ENCODE assay signal across 22 cellular contexts in genomic region chr12:131245564-131246355, GRCh38.
DNase-seq lines count a peak whose midpoint lies in the region; ATAC-seq, FAIRE-seq and TF ChIP-seq lines count a peak whose summit lies in the region.
"Had no signal": no experiment of that assay in that cellular context is flagged by ENCODE, and none has a peak within 500 bp of the region (broad histone marks: within the 10 kb centered on the region; RNA-seq: fewer than 3 reads in every experiment).

No MANE protein-coding gene starts in this region.

- BruUV-seq in GM12878 (replicated peaks; lab: Mats Ljungman, UMichigan): no TSS peak
- no TSS peak for BruUV-seq in HepG2 (replicated peaks; lab: Mats Ljungman, UMichigan)

- SMC1A ChIA-PET in GM12878 (lab: Charles Lee; ENCODE audit: uncharacterized antibody, unreplicated experiment): no interaction called here

- H3K9me3 ChIP-seq in A549 (peaks cover 19% of the 10 kb centered on the region), GM12878 (replicated peaks; ENCODE audit: control insufficient read depth, insufficient read depth, low read length) (peaks cover 5% of the 10 kb centered on the region; the same call in 2 of the 3 replicates), HepG2 (ENCODE audit: low read length) (no peaks in the 10 kb centered on the region), spleen (peaks cover 0 to 10% (median 0%) of the 10 kb centered on the region in 8 donors)

- POLR2A ChIA-PET in A549 (lab: Yijun Ruan, JAX) (no interaction called here), GM12878 (lab: Charles Lee) (no interaction called here), HepG2 (lab: Yijun Ruan, JAX) (no interaction called here)

- no peaks in the 10 kb centered on the region; a peak in 1 of 4 replicates for H3K27me3 ChIP-seq in GM12878 (replicated peaks in 1 of 2; ENCODE audit: control insufficient read depth in 2 of 2, insufficient read depth in 2 of 2, low read length in 1 of 2)
- H3K27me3 ChIP-seq in HepG2 (ENCODE audit: control insufficient read depth in 1 of 2, insufficient read depth in 2 of 2, low read length in 2 of 2): peaks cover 1 to 14% of the 10 kb centered on the region in 2 experiments; a peak in 3 of 5 replicates
- H3K27me3 ChIP-seq in spleen (replicated peaks in 1 of 7): peaks cover 0 to 21% (median 0%) of the 10 kb centered on the region in 7 donors
- H3K27me3 ChIP-seq: BLaER1 treated with 17β-estradiol and CSF1 and Interleukin-3, amounts not matched to agents 10 nM and 100 nM had no signal

- H3K4me1 ChIP-seq in A549: peaks cover 28% of the 10 kb centered on the region
- no peaks in the 10 kb centered on the region for H3K4me1 ChIP-seq in GM12878 (ENCODE audit: control insufficient read depth, insufficient read depth, low read length)
- H3K4me1 ChIP-seq in HepG2 (ENCODE audit: insufficient read depth, low read length): no peaks in the 10 kb centered on the region
- H3K4me1 ChIP-seq in spleen: no peaks in the 10 kb centered on the region

- H3K4me2 ChIP-seq in A549 (no peak overlapping the region), GM12878 (ENCODE audit: control insufficient read depth, insufficient read depth) (no peak overlapping the region), HepG2 (ENCODE audit: low read depth, low read length) (no peak overlapping the region)
- H3K4me2 ChIP-seq: BLaER1 treated with 17β-estradiol and CSF1 and Interleukin-3, amounts not matched to agents 10 nM and 100 nM had no signal

- peak overlapping the region; percentile 31 to 66; a peak in 4 of 6 replicates for H3K27ac ChIP-seq in A549
- H3K27ac ChIP-seq in GM12878 (ENCODE audit: control insufficient read depth, insufficient read depth): no peak overlapping the region
- no peak overlapping the region for H3K27ac ChIP-seq in HepG2 (ENCODE audit: extremely low read length, insufficient read depth, low read length)
- no peak overlapping the region for H3K27ac ChIP-seq in spleen
- H3K27ac ChIP-seq: 22Rv1; BLaER1 treated with 17β-estradiol and CSF1 and Interleukin-3, amounts not matched to agents 10 nM and 100 nM had no signal

- no peaks in the 10 kb centered on the region for H4K20me1 ChIP-seq in GM12878 (ENCODE audit: control insufficient read depth, insufficient read depth)
- H4K20me1 ChIP-seq in HepG2 (ENCODE audit: insufficient read depth, low read length): no peaks in the 10 kb centered on the region
- H4K20me1 ChIP-seq: BLaER1 treated with 17β-estradiol and CSF1 and Interleukin-3, amounts not matched to agents 10 nM and 100 nM had no signal

- DNase-seq in A549 (ENCODE audit: low read depth in 1 of 2, low spot score in 1 of 2): no peak
- DNase-seq in GM12878 (ENCODE audit: low read depth, low spot score): no peak
- DNase-seq in HepG2 (ENCODE audit: low spot score): no peak
- DNase-seq in spleen: peak; percentile 73
- DNase-seq in midbrain (lab: John Stamatoyannopoulos, UW): no peak
- DNase-seq: CD8-positive, alpha-beta T cell; DMS 273 treated with DMSO at 0.1 percent for 48 hours; DMS53; DND-41; EL; GOT3; H7; HFFc6; Kasumi-1; KG1 had no signal

- no peak for TF ChIP-seq POLR2A in A549 (IDR thresholded peaks at IDR 0.05; ENCODE audit: low read length)
- no peak for TF ChIP-seq POLR2A in GM12878 (IDR thresholded peaks at IDR 0.05; ENCODE audit: low read depth, low read length)
- no peak for TF ChIP-seq POLR2A in HepG2 (IDR thresholded peaks at IDR 0.05; ENCODE audit: insufficient read depth in 1 of 2, low read depth in 2 of 2, low read length in 2 of 2)
- no peak for TF ChIP-seq POLR2A in spleen (IDR thresholded peaks at IDR 0.05)

- ATAC-seq in A549 (no peak), GM12878 (no peak), HepG2 (no peak), GM18907 (IDR thresholded peaks at IDR 0.05; ENCODE audit: unreplicated experiment) (no peak), HG03571 (IDR thresholded peaks at IDR 0.05; ENCODE audit: unreplicated experiment) (no peak)
- ATAC-seq: CD8-positive, alpha-beta T cell; HCT116 had no signal

- RAD21 ChIA-PET in GM12878 (lab: Charles Lee; ENCODE audit: unreplicated experiment): no interaction called here

- H3K79me2 ChIP-seq in GM12878 (ENCODE audit: control insufficient read depth, insufficient read depth, low read length) (no peaks in the 10 kb centered on the region), HepG2 (ENCODE audit: insufficient read depth, low read length) (no peaks in the 10 kb centered on the region)

- TF ChIP-seq CTCF in A549 (IDR thresholded peaks at IDR 0.05): no peak
- TF ChIP-seq CTCF in GM12878 (IDR thresholded peaks at IDR 0.05 in 2 of 3, conservative IDR thresholded peaks at IDR 0.05 in 1 of 3; ENCODE audit: control insufficient read depth in 2 of 3, extremely low read depth in 1 of 3, insufficient read depth in 1 of 3, low read depth in 3 of 3, low read length in 3 of 3): no peak
- TF ChIP-seq CTCF in HepG2 (CRISPR knock-in tag; IDR thresholded peaks at IDR 0.05): no peak
- TF ChIP-seq CTCF in spleen (IDR thresholded peaks at IDR 0.05 in 8 of 11, conservative IDR thresholded peaks at IDR 0.05 in 3 of 11): no peak

- TF ChIP-seq EP300 in A549 (IDR thresholded peaks at IDR 0.05) (no peak), GM12878 (IDR thresholded peaks at IDR 0.05; ENCODE audit: borderline replicate concordance in 1 of 2, control insufficient read depth in 1 of 2, low read depth in 2 of 2, low read length in 2 of 2) (no peak), HepG2 (IDR thresholded peaks at IDR 0.05; ENCODE audit: low read depth in 2 of 2, low read length in 2 of 2) (no peak), HepG2 (CRISPR knock-in tag; IDR thresholded peaks at IDR 0.05; ENCODE audit: borderline replicate concordance) (no peak)

- no peak for TF ChIP-seq RAD21 in A549 (conservative IDR thresholded peaks at IDR 0.05 in 1 of 2, IDR thresholded peaks at IDR 0.05 in 1 of 2)
- no peak for TF ChIP-seq RAD21 in GM12878 (IDR thresholded peaks at IDR 0.05; ENCODE audit: insufficient read depth, low read depth, low read length)
- no peak for TF ChIP-seq RAD21 in HepG2 (CRISPR knock-in tag; IDR thresholded peaks at IDR 0.05)

- no peak overlapping the region for H3K4me3 ChIP-seq in A549
- H3K4me3 ChIP-seq in GM12878: no peak overlapping the region
- no peak overlapping the region for H3K4me3 ChIP-seq in HepG2 (replicated peaks in 1 of 3; ENCODE audit: insufficient read depth in 1 of 3, low read depth in 2 of 3, low read length in 3 of 3)
- H3K4me3 ChIP-seq in spleen: no peak overlapping the region
- H3K4me3 ChIP-seq: BLaER1 treated with 17β-estradiol and CSF1 and Interleukin-3, amounts not matched to agents 10 nM and 100 nM had no signal

- CTCF ChIA-PET in A549 (lab: Yijun Ruan, JAX) (no interaction called here), GM12878 (lab: Yijun Ruan, JAX) (no interaction called here), HepG2 (lab: Yijun Ruan, JAX; ENCODE audit: low intra/inter-chr PET ratio, low total read pairs) (no interaction called here)

- intact Hi-C loops in GM12878 (cut with micrococcal nuclease; ENCODE audit: unreplicated experiment): no loop called here
- intact Hi-C loops in HepG2 (cut with micrococcal nuclease; ENCODE audit: unreplicated experiment): no loop called here
- intact Hi-C loops in spleen (cut with DNase I; ENCODE audit: low total_unique reads): no loop called here

- no peak for FAIRE-seq in A549 (lab: Jason Lieb, UNC)
- FAIRE-seq in GM12878 (lab: Jason Lieb, UNC): no peak
- FAIRE-seq in HepG2 (lab: Jason Lieb, UNC): no peak
- FAIRE-seq: GM12891, GM18507 had no signal

- in situ Hi-C loops in GM12878 (cut with MboI): no loop called here
- in situ Hi-C loops in HepG2 (cut with HindIII; ENCODE audit: extremely low pct_ligation_motif_present, low pct_unique_long_range_greater_than_20kb): no loop called here

- H3K36me3 ChIP-seq in GM12878 (ENCODE audit: control insufficient read depth in 2 of 2, insufficient read depth in 2 of 2, low read length in 1 of 2): no peaks in the 10 kb centered on the region
- no peaks in the 10 kb centered on the region for H3K36me3 ChIP-seq in HepG2 (replicated peaks in 1 of 2; ENCODE audit: control insufficient read depth in 1 of 2, insufficient read depth in 2 of 2, low read length in 2 of 2)
- no peaks in the 10 kb centered on the region for H3K36me3 ChIP-seq in spleen

- 78% methylated on average over 10 of the region's 14 CpGs for WGBS in A549 (ENCODE audit: missing lambda C conversion rate)
- 39% methylated on average over 14 of the region's 14 CpGs for WGBS in GM12878 (ENCODE audit: insufficient coverage, insufficient replicate concordance, low lambda C conversion rate, missing lambda C conversion rate)
- 17% methylated on average over 4 of the region's 14 CpGs for WGBS in HepG2 (ENCODE audit: low lambda C conversion rate)
- 83 to 91% (median 86%) methylated on average over 13 to 14 of the region's 14 CpGs for WGBS in spleen, 5 donors

- H2AFZ ChIP-seq in GM12878 (ENCODE audit: control insufficient read depth, low read depth, low read length) (no peak overlapping the region), HepG2 (ENCODE audit: low read length) (no peak overlapping the region)

- no peak overlapping the region for H3K9ac ChIP-seq in GM12878 (ENCODE audit: control insufficient read depth, insufficient read depth, low read length)
- H3K9ac ChIP-seq in HepG2 (ENCODE audit: insufficient read depth, low read depth, low read length): no peak overlapping the region
- H3K9ac ChIP-seq: BLaER1 treated with 17β-estradiol and CSF1 and Interleukin-3, amounts not matched to agents 10 nM and 100 nM had no signal

TF ChIP-seq in A549, 52 proteins besides CTCF, POLR2A, EP300 and RAD21 (continues in another document):
- TF ChIP-seq NPAS2 (CRISPR knock-in tag; IDR thresholded peaks at IDR 0.05; ENCODE audit: borderline replicate concordance): no peak

TF ChIP-seq in GM12878, 131 proteins besides CTCF, POLR2A, EP300 and RAD21 (continues in another document):
- TF ChIP-seq TCF12 (IDR thresholded peaks at IDR 0.05; ENCODE audit: low read depth, low read length) (no peak), CREM (IDR thresholded peaks at IDR 0.05; ENCODE audit: low read depth) (no peak), RAD51 (IDR thresholded peaks at IDR 0.05) (peak; percentile 48; the same call in 1 of the 2 replicates), STAT3 (IDR thresholded peaks at IDR 0.05; ENCODE audit: low read depth, low read length) (no peak)

Comparison
In these comparisons a context has a peak if more than half of its experiments do, and no peak if none do; other contexts are left out.
1. H3K27ac ChIP-seq: peak in A549 (2 of 2); none in GM12878 (single experiment), HepG2 (single experiment) and spleen (0 of 8).